In the genomic region with DNA sequence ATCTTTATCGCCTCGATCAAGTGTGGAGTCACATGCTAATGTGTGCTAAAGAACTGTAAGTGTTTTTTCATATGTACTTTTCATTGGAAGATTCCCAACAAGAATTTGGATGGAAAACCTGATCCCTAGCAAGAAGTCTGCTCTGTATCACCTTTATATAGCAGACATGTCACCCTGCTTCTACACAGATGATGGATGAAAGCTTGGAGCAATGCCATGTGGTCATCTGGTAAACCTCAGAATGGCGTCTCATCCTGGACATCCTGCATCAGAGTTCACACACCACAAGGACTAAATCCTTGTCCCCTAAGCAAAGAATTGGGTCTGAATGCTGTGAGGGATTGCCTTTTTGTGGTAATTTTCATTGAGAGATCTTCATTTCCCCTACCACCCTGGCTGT, we compare ENCODE assay signal across 1 cellular context.
TF ChIP-seq lines count a peak whose summit lies in the region.

No MANE protein-coding gene starts in this region.

TF ChIP-seq in K562, 482 proteins besides CTCF, POLR2A, EP300 and RAD21:
- TF ChIP-seq, protein P1, sequence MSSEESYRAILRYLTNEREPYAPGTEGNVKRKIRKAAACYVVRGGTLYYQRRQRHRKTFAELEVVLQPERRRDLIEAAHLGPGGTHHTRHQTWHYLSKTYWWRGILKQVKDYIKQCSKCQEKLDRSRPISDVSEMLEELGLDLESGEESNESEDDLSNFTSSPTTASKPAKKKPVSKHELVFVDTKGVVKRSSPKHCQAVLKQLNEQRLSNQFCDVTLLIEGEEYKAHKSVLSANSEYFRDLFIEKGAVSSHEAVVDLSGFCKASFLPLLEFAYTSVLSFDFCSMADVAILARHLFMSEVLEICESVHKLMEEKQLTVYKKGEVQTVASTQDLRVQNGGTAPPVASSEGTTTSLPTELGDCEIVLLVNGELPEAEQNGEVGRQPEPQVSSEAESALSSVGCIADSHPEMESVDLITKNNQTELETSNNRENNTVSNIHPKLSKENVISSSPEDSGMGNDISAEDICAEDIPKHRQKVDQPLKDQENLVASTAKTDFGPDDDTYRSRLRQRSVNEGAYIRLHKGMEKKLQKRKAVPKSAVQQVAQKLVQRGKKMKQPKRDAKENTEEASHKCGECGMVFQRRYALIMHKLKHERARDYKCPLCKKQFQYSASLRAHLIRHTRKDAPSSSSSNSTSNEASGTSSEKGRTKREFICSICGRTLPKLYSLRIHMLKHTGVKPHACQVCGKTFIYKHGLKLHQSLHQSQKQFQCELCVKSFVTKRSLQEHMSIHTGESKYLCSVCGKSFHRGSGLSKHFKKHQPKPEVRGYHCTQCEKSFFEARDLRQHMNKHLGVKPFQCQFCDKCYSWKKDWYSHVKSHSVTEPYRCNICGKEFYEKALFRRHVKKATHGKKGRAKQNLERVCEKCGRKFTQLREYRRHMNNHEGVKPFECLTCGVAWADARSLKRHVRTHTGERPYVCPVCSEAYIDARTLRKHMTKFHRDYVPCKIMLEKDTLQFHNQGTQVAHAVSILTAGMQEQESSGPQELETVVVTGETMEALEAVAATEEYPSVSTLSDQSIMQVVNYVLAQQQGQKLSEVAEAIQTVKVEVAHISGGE (CRISPR knock-in tag; IDR thresholded peaks at IDR 0.05) = no peak
- no peak for TF ChIP-seq RFX5 (IDR thresholded peaks at IDR 0.05; ENCODE audit: low read depth, low read length)
- TF ChIP-seq, protein P2, sequence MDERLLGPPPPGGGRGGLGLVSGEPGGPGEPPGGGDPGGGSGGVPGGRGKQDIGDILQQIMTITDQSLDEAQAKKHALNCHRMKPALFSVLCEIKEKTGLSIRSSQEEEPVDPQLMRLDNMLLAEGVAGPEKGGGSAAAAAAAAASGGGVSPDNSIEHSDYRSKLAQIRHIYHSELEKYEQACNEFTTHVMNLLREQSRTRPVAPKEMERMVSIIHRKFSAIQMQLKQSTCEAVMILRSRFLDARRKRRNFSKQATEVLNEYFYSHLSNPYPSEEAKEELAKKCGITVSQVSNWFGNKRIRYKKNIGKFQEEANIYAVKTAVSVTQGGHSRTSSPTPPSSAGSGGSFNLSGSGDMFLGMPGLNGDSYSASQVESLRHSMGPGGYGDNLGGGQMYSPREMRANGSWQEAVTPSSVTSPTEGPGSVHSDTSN (CRISPR knock-in tag; IDR thresholded peaks at IDR 0.05; ENCODE audit: low read depth) = no peak
- TF ChIP-seq, protein P2 (tag; conservative IDR thresholded peaks at IDR 0.05; ENCODE audit: low read depth) = peak; percentile 88
- TF ChIP-seq ZNF695 (CRISPR knock-in tag; IDR thresholded peaks at IDR 0.05) = no peak
- no peak for TF ChIP-seq ZNF584 (CRISPR knock-in tag; IDR thresholded peaks at IDR 0.05; ENCODE audit: low read depth)
- TF ChIP-seq, protein P3, sequence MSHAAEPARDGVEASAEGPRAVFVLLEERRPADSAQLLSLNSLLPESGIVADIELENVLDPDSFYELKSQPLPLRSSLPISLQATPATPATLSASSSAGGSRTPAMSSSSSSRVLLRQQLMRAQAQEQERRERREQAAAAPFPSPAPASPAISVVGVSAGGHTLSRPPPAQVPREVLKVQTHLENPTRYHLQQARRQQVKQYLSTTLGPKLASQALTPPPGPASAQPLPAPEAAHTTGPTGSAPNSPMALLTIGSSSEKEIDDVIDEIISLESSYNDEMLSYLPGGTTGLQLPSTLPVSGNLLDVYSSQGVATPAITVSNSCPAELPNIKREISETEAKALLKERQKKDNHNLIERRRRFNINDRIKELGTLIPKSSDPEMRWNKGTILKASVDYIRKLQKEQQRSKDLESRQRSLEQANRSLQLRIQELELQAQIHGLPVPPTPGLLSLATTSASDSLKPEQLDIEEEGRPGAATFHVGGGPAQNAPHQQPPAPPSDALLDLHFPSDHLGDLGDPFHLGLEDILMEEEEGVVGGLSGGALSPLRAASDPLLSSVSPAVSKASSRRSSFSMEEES (CRISPR knock-in tag; IDR thresholded peaks at IDR 0.05) = no peak
- TF ChIP-seq, protein P4, sequence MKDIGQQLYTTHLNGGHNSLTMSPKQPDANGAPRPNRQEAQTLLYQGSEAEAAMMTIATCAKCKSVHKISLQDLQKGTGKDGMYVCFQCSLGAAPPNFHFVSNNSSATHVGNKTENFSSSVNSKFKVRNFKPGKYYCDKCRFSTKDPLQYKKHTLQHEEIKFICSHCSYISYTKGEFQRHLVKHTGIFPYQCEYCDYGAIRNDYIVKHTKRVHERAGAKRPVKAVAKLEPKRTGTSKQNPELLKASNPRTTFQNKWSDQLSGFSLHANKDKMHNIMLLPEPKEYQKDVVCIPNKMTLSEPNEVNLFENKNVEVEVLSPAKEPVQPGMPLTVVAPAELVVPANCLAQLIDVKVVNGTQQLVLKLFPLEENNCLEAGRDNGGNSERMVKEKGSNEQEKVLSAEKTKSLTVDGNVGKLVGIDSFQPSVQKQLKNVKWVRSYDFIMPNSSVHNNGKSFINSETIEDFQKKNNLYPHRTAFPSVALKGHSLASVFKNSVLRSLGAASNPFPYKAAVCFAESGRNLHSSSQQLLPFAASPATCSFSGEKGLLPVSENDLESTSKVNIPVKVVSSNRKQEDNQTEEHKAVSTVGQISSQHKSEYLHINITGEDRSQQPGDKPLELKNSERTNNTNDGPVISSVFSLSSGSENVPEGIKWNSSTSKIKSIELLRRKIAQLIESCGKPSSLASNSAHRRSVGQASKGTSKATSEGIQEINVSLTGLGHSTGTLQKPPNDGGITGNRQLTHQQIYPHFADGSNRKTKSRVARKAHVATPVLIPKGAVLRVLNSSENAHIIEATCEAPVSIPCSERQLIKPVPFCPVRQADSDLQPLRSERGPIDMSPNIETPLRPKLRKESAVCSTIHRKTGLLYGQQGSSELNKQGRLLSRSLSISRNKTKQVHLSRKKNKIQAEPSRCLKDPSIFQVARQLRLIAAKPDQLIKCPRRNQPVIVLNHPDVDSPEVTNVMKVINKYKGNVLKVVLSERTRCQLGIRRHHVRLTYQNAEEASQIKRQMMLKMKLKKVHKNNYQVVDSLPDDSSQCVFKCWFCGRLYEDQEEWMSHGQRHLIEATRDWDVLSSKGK (CRISPR knock-in tag; IDR thresholded peaks at IDR 0.05) = no peak
- no peak for TF ChIP-seq NFATC3 (IDR thresholded peaks at IDR 0.05)
- no peak for TF ChIP-seq PHTF2 (CRISPR knock-in tag; IDR thresholded peaks at IDR 0.05)
- no peak for TF ChIP-seq GTF2F1 (IDR thresholded peaks at IDR 0.05; ENCODE audit: low read depth, low read length)
- no peak for TF ChIP-seq FOSL1 (tag; conservative IDR thresholded peaks at IDR 0.05)
- TF ChIP-seq, protein P5, sequence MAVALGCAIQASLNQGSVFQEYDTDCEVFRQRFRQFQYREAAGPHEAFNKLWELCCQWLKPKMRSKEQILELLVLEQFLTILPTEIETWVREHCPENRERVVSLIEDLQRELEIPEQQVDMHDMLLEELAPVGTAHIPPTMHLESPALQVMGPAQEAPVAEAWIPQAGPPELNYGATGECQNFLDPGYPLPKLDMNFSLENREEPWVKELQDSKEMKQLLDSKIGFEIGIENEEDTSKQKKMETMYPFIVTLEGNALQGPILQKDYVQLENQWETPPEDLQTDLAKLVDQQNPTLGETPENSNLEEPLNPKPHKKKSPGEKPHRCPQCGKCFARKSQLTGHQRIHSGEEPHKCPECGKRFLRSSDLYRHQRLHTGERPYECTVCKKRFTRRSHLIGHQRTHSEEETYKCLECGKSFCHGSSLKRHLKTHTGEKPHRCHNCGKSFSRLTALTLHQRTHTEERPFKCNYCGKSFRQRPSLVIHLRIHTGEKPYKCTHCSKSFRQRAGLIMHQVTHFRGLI (CRISPR knock-in tag; IDR thresholded peaks at IDR 0.05) = no peak
- no peak for TF ChIP-seq NONO (IDR thresholded peaks at IDR 0.05; ENCODE audit: low read depth in 2 of 2, low read length in 1 of 2)
- TF ChIP-seq SETDB1 (IDR thresholded peaks at IDR 0.05; ENCODE audit: low read length) = no peak
- TF ChIP-seq NFIC (IDR thresholded peaks at IDR 0.05) = 0 out of 2 replicates have a peak, but pooled peaks have one; percentile 26
- no peak for TF ChIP-seq ZNF197 (CRISPR knock-in tag; IDR thresholded peaks at IDR 0.05; ENCODE audit: low read depth)
- TF ChIP-seq HDAC1 (IDR thresholded peaks at IDR 0.05) = no peak
- TF ChIP-seq NBN (IDR thresholded peaks at IDR 0.05; ENCODE audit: low read depth) = no peak
- TF ChIP-seq, protein P6, sequence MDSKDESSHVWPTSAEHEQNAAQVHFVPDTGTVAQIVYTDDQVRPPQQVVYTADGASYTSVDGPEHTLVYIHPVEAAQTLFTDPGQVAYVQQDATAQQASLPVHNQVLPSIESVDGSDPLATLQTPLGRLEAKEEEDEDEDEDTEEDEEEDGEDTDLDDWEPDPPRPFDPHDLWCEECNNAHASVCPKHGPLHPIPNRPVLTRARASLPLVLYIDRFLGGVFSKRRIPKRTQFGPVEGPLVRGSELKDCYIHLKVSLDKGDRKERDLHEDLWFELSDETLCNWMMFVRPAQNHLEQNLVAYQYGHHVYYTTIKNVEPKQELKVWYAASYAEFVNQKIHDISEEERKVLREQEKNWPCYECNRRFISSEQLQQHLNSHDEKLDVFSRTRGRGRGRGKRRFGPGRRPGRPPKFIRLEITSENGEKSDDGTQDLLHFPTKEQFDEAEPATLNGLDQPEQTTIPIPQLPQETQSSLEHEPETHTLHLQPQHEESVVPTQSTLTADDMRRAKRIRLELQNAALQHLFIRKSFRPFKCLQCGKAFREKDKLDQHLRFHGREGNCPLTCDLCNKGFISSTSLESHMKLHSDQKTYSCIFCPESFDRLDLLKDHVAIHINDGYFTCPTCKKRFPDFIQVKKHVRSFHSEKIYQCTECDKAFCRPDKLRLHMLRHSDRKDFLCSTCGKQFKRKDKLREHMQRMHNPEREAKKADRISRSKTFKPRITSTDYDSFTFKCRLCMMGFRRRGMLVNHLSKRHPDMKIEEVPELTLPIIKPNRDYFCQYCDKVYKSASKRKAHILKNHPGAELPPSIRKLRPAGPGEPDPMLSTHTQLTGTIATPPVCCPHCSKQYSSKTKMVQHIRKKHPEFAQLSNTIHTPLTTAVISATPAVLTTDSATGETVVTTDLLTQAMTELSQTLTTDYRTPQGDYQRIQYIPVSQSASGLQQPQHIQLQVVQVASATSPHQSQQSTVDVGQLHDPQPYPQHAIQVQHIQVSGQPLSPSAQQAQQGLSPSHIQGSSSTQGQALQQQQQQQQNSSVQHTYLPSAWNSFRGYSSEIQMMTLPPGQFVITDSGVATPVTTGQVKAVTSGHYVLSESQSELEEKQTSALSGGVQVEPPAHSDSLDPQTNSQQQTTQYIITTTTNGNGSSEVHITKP (IDR thresholded peaks at IDR 0.05; ENCODE audit: partially characterized antibody) = no peak
- TF ChIP-seq, protein P7, sequence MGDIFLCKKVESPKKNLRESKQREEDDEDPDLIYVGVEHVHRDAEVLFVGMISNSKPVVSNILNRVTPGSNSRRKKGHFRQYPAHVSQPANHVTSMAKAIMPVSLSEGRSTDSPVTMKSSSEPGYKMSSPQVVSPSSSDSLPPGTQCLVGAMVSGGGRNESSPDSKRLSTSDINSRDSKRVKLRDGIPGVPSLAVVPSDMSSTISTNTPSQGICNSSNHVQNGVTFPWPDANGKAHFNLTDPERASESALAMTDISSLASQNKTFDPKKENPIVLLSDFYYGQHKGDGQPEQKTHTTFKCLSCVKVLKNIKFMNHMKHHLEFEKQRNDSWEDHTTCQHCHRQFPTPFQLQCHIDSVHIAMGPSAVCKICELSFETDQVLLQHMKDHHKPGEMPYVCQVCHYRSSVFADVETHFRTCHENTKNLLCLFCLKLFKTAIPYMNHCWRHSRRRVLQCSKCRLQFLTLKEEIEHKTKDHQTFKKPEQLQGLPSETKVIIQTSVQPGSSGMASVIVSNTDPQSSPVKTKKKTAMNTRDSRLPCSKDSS (IDR thresholded peaks at IDR 0.05; ENCODE audit: low read depth, partially characterized antibody) = no peak
- TF ChIP-seq MBD2 (IDR thresholded peaks at IDR 0.05; ENCODE audit: borderline replicate concordance, low read depth) = no peak
- TF ChIP-seq ARNT (IDR thresholded peaks at IDR 0.05) = no peak
- TF ChIP-seq, protein P8, sequence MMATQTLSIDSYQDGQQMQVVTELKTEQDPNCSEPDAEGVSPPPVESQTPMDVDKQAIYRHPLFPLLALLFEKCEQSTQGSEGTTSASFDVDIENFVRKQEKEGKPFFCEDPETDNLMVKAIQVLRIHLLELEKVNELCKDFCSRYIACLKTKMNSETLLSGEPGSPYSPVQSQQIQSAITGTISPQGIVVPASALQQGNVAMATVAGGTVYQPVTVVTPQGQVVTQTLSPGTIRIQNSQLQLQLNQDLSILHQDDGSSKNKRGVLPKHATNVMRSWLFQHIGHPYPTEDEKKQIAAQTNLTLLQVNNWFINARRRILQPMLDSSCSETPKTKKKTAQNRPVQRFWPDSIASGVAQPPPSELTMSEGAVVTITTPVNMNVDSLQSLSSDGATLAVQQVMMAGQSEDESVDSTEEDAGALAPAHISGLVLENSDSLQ (IDR thresholded peaks at IDR 0.05) = peak; percentile 44; the same call in 1 of the 2 replicates
- peak; percentile 80 for TF ChIP-seq MEIS2 (IDR thresholded peaks at IDR 0.05; ENCODE audit: partially characterized antibody)
